In genomic region chr2:163348843-163349395, GRCh38 we compare ENCODE assay signal across 8 cellular contexts.
DNase-seq lines count a peak whose midpoint lies in the region; ATAC-seq, FAIRE-seq and TF ChIP-seq lines count a peak whose summit lies in the region.

No MANE protein-coding gene starts in this region.

- DNase-seq in H54 (ENCODE audit: insufficient read length, low spot score): peak; percentile 20
- DNase-seq in SKM-1 (lab: John Stamatoyannopoulos, UW; ENCODE audit: unreplicated experiment): peak; percentile 76
- DNase-seq in left cardiac atrium: peak; percentile 19
- DNase-seq in retina: peak; percentile 64
- DNase-seq in NCI-H446 (lab: John Stamatoyannopoulos, UW): no peak

- intact Hi-C loops in left cardiac atrium (cut with DNase I): loop anchor here in 1 of 2 donors (2.0 to 10.0 kb wide), 3 partner anchors 118 to 1076 kb away; partner anchors contain the start of gene FIGN

- peak; percentile 99 for FAIRE-seq in H54 (lab: Jason Lieb, UNC)

- TF ChIP-seq POLR2A in H54 (IDR thresholded peaks at IDR 0.05; ENCODE audit: low read depth, low read length): no peak

- ATAC-seq in left cardiac atrium (peak; percentile 44 to 59), GM21717 (IDR thresholded peaks at IDR 0.05; ENCODE audit: unreplicated experiment) (no peak), GM18867 (IDR thresholded peaks at IDR 0.05; ENCODE audit: unreplicated experiment) (no peak), GM21381 (IDR thresholded peaks at IDR 0.05; ENCODE audit: unreplicated experiment) (no peak)

Comparison
In these comparisons a context has a peak if more than half of its experiments do, and no peak if none do; other contexts are left out.
1. DNase-seq: peak in H54 (single experiment), SKM-1 (single experiment), left cardiac atrium (single experiment) and retina (single experiment); none in NCI-H446 (0 of 2).
2. ATAC-seq: peak in left cardiac atrium (2 of 2); none in GM21717 (single experiment), GM18867 (single experiment) and GM21381 (single experiment).